23 cellular contexts compared by ENCODE assay signal in genomic region chr17:11610999-11611566, GRCh38. TPM values are rescaled to one million over a fixed set of nuclear protein-coding genes. Genes with fewer than 3 reads are reported as not detected.
"Had no signal": no experiment of that assay in that cellular context is flagged by ENCODE, and none has a peak within 500 bp of the region (broad histone marks: within the 10 kb centered on the region; RNA-seq: fewer than 3 reads in every experiment).

No MANE protein-coding gene starts in this region.

- H3K9me3 Mint-ChIP-seq: activated CD8-positive, alpha-beta T cell treated with anti-CD3 and anti-CD28 coated beads for 36 hours; activated naive CD4-positive, alpha-beta T cell treated with anti-CD3 and anti-CD28 coated beads, Interleukin-2, amount 50 U/mL, for 24 hours had no signal

- ATAC-seq: activated CD4-positive, CD25-positive, alpha-beta regulatory T cell treated with anti-CD3 and anti-CD28 coated beads, Interleukin-2, amount 50 U/mL, for 24 hours; activated CD8-positive, alpha-beta T cell treated with anti-CD3 and anti-CD28 coated beads for 36 hours; T-helper 17 cell had no signal

- H3K4me3 ChIP-seq: breast epithelium, Peyer's patch, SJSA1 had no signal

- H3K4me1 ChIP-seq: breast epithelium, SJSA1 had no signal

- H3K36me3 Mint-ChIP-seq: activated naive CD4-positive, alpha-beta T cell treated with anti-CD3 and anti-CD28 coated beads, Interleukin-2, amount 50 U/mL, for 24 hours had no signal

- H3K36me3 ChIP-seq: breast epithelium, Peyer's patch, SJSA1 had no signal

- H3K4me3 Mint-ChIP-seq: activated CD8-positive, alpha-beta T cell treated with anti-CD3 and anti-CD28 coated beads for 36 hours; activated naive CD4-positive, alpha-beta T cell treated with anti-CD3 and anti-CD28 coated beads, Interleukin-2, amount 50 U/mL, for 24 hours; T-helper 17 cell had no signal

- H3K27ac ChIP-seq: breast epithelium, KMS-11, Peyer's patch, SJSA1 had no signal

- DNase-seq: activated CD4-positive, alpha-beta T cell treated with anti-CD3 and anti-CD28 coated beads for 4 hours; activated CD8-positive, alpha-beta memory T cell treated with anti-CD3 and anti-CD28 coated beads, Interleukin-2, amount 50 U/mL, for 48 hours; activated CD8-positive, alpha-beta T cell treated with anti-CD3 and anti-CD28 coated beads for 36 hours; activated T-cell treated with anti-CD3 and anti-CD28 coated beads, Interleukin-2, amount 50 U/mL, for 1 hour; aorta; caudate nucleus; NCI-H1092; NCI-H1417; NCI-H2029; NCI-H2107; NCI-H2171 treated with DMSO at 0.1 percent for 48 hours; NCI-H345; NCI-H510A; NCI-H526 treated with DMSO at 0.1 percent for 48 hours; Peyer's patch; SHP77; T-helper 17 cell; T-helper 9 cell had no signal

- H3K27ac Mint-ChIP-seq: activated CD8-positive, alpha-beta T cell treated with anti-CD3 and anti-CD28 coated beads for 36 hours; activated naive CD4-positive, alpha-beta T cell treated with anti-CD3 and anti-CD28 coated beads, Interleukin-2, amount 50 U/mL, for 24 hours; T-helper 17 cell had no signal

- H3K9ac ChIP-seq: KMS-11 had no signal

- H3K27me3 ChIP-seq: breast epithelium, Peyer's patch, SJSA1 had no signal

- H3K4me2 ChIP-seq: KMS-11 had no signal

- H3K4me1 Mint-ChIP-seq: activated naive CD4-positive, alpha-beta T cell treated with anti-CD3 and anti-CD28 coated beads, Interleukin-2, amount 50 U/mL, for 24 hours; T-helper 17 cell had no signal

- H3K9me3 ChIP-seq: breast epithelium, Peyer's patch, SJSA1 had no signal

RNA-seq across cellular contexts. Expression of gene DNAH9, which starts 12.8 kb away (rescaled TPM):
- total RNA-seq: activated CD8-positive, alpha-beta T cell treated with anti-CD3 and anti-CD28 coated beads for 36 hours; T-helper 17 cell had no signal
- polyA plus RNA-seq: aorta had no signal
